In the genomic region with DNA sequence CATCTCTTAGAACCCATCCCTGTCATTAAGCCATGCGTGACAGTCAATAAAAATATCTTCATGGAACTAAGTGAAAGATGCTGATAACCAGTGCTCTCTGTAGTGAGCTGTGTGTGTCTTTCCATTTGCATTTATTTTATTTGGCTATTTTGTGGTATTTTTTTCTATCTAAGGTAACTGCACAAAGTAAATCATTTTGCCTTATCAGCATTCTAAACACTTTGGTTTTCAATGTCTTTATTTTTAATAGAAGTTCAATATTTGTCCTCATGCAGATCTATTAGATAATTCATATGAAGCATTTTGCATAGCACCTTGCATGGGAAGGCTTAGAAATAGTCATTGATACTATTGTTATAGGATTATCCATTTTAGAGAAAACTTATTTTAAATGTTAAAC, we compare ENCODE assay signal across 11 cellular contexts.
"Had no signal": no experiment of that assay in that cellular context is flagged by ENCODE, and none has a peak within 500 bp of the region (broad histone marks: within the 10 kb centered on the region; RNA-seq: fewer than 3 reads in every experiment).

No MANE protein-coding gene starts in this region.

- H3K36me3 ChIP-seq: HAP-1 had no signal

- FAIRE-seq: H1, H54 had no signal

- DNase-seq: GM23248, GOT3, H7, H9, HCEC 1CT, HFFc6 had no signal

- H3K4me2 ChIP-seq: GM23338 had no signal

- H3K27ac ChIP-seq: GM23248 had no signal

- H3K9me3 ChIP-seq: HAP-1 had no signal

- H2AFZ ChIP-seq: GM23248, GM23338 had no signal

- H3K4me3 ChIP-seq: GM23248, GM23338, HAP-1 had no signal

- H3K9ac ChIP-seq: GM23248 had no signal

- ATAC-seq: GM23338, HCT116 had no signal
